Comparison of ENCODE assay signal across 8 cellular contexts in genomic region chr3:51391075-51391565, GRCh38. TPM values are rescaled to one million over a fixed set of nuclear protein-coding genes. Genes with fewer than 3 reads are reported as not detected.
DNase-seq lines count a peak whose midpoint lies in the region; ATAC-seq and TF ChIP-seq lines count a peak whose summit lies in the region.

A gene with protein sequence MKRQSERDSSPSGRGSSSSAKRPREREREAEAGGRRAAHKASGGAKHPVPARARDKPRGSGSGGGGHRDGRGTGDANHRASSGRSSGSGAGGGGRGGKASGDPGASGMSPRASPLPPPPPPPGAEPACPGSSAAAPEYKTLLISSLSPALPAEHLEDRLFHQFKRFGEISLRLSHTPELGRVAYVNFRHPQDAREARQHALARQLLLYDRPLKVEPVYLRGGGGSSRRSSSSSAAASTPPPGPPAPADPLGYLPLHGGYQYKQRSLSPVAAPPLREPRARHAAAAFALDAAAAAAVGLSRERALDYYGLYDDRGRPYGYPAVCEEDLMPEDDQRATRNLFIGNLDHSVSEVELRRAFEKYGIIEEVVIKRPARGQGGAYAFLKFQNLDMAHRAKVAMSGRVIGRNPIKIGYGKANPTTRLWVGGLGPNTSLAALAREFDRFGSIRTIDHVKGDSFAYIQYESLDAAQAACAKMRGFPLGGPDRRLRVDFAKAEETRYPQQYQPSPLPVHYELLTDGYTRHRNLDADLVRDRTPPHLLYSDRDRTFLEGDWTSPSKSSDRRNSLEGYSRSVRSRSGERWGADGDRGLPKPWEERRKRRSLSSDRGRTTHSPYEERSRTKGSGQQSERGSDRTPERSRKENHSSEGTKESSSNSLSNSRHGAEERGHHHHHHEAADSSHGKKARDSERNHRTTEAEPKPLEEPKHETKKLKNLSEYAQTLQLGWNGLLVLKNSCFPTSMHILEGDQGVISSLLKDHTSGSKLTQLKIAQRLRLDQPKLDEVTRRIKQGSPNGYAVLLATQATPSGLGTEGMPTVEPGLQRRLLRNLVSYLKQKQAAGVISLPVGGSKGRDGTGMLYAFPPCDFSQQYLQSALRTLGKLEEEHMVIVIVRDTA (plus strand): TSS chr3:51391285. CDS start chr3:51391400, 115 bp downstream.

- POLR2A ChIA-PET in AG04450 (lab: Yijun Ruan, JAX) (interaction anchor here (1.1 kb wide), 1 partner anchor 109 kb away, joined by 3 read pairs; the partner anchor contains the start of gene DCAF1), activated B cell treated with CpG ODN at 0.5 μM for 24 hours (lab: Charles Lee) (interaction anchor here (0.6 to 2.3 kb wide), 2 partner anchors 108 to 149 kb away, joined by 9 to 10 read pairs; partner anchors contain the start of gene DCAF1)

- H3K9me3 ChIP-seq in AG04450 (ENCODE audit: control insufficient read depth, insufficient read depth, low read length): peaks cover 17% of the 10 kb centered on the region

- H3K36me3 Mint-ChIP-seq in activated B cell treated with CpG ODN at 0.5 μM for 24 hours (ENCODE audit: low read depth): peaks cover 54% of the 10 kb centered on the region

- peaks cover 60% of the 10 kb centered on the region for H3K4me1 Mint-ChIP-seq in activated B cell treated with CpG ODN at 0.5 μM for 24 hours

- H3K4me3 Mint-ChIP-seq in activated B cell treated with CpG ODN at 0.5 μM for 24 hours: peak within 1 kb of the TSS; percentile 82

- no peaks in the 10 kb centered on the region for H3K9me3 Mint-ChIP-seq in activated B cell treated with CpG ODN at 0.5 μM for 24 hours

- TF ChIP-seq CTCF in AG04450 (IDR thresholded peaks at IDR 0.05; ENCODE audit: low read depth, low read length) (no peak; the same call in 1 of the 2 replicates), activated B cell treated with CpG ODN at 0.5 μM for 24 hours (IDR thresholded peaks at IDR 0.05) (no peak)

- H3K27me3 Mint-ChIP-seq in activated B cell treated with CpG ODN at 0.5 μM for 24 hours: no peaks in the 10 kb centered on the region

- peak within 1 kb of the TSS; percentile 73 for H3K27ac Mint-ChIP-seq in activated B cell treated with CpG ODN at 0.5 μM for 24 hours

- CTCF ChIA-PET in AG04450 (lab: Charles Lee) (interaction anchor here (0.7 to 4.1 kb wide), 6 partner anchors 11 to 775 kb away, joined by 3 to 55 read pairs (median 24); partner anchors contain the start of gene DCAF1), activated B cell treated with CpG ODN at 0.5 μM for 24 hours (lab: Charles Lee) (interaction anchor here (2.4 kb wide), 2 partner anchors 291 to 295 kb away, joined by 6 to 15 read pairs; no protein-coding TSS in a partner anchor)

- H3K27me3 ChIP-seq in AG04450 (ENCODE audit: control insufficient read depth, insufficient read depth, low read length): no peaks in the 10 kb centered on the region

- H3K4me3 ChIP-seq in AG04450 (ENCODE audit: low read depth, low read length): peak within 1 kb of the TSS; percentile 72

- DNase-seq in AG04450 (ENCODE audit: low read depth, low spot score): peak; percentile 89
- DNase-seq in NCI-H226: peak; percentile 93
- peak; percentile 97 for DNase-seq in activated B cell treated with CpG ODN at 0.5 μM for 24 hours
- peak; percentile 62 to 98 (median 94) for DNase-seq in caudate nucleus (lab: John Stamatoyannopoulos, UW)
- DNase-seq in inferior parietal cortex (ENCODE audit: extremely low spot score): peak; percentile 95
- peak; percentile 96 for DNase-seq in stimulated activated CD4-positive, alpha-beta T cell treated with anti-CD3 and anti-CD28 coated beads, Interleukin-12 subunit alpha, Interleukin-12 subunit beta, amount 100 ng/mL, for 4 hours

- peak; percentile 78 for ATAC-seq in GM18873 (IDR thresholded peaks at IDR 0.05; ENCODE audit: low FRiP score, unreplicated experiment)
- ATAC-seq in HG03139 (IDR thresholded peaks at IDR 0.05; ENCODE audit: unreplicated experiment): peak; percentile 85
- peak; percentile 94 for ATAC-seq in activated B cell treated with CpG ODN at 0.5 μM for 24 hours (ENCODE audit: low read depth)

- H3K27ac ChIP-seq in AG04450 (ENCODE audit: low read depth, low read length): peak within 1 kb of the TSS; percentile 43
- peak within 1 kb of the TSS; percentile 67 for H3K27ac ChIP-seq in caudate nucleus (ENCODE audit: low read depth, low read length)

- intact Hi-C loops in activated B cell treated with CpG ODN at 0.5 μM for 24 hours (cut with micrococcal nuclease): loop anchor here (1.0 to 2.0 kb wide), 6 partner anchors 109 to 1099 kb away; partner anchors contain the start of genes ABHD14A, ABHD14B, DCAF1 and IFRD2

RNA-seq across cellular contexts. Expression of the gene that starts here (rescaled TPM):
- 12.5 and 17.0 TPM in 2 replicates for polyA plus RNA-seq in AG04450 (2011; rRNA removed)
- 21.9 and 25.8 TPM in 2 replicates for polyA minus RNA-seq in AG04450 (2011; rRNA and poly(A)+ RNA removed)
- 28.0 and 28.9 TPM in 2 replicates for total RNA-seq in activated B cell treated with CpG ODN at 0.5 μM for 24 hours

Comparison
In these comparisons a context has a peak if more than half of its experiments do, and no peak if none do; other contexts are left out.
1. Peak in every context shown above with its lines: DNase-seq, ATAC-seq, H3K4me3 ChIP-seq and H3K27ac ChIP-seq.